In the genomic region with DNA sequence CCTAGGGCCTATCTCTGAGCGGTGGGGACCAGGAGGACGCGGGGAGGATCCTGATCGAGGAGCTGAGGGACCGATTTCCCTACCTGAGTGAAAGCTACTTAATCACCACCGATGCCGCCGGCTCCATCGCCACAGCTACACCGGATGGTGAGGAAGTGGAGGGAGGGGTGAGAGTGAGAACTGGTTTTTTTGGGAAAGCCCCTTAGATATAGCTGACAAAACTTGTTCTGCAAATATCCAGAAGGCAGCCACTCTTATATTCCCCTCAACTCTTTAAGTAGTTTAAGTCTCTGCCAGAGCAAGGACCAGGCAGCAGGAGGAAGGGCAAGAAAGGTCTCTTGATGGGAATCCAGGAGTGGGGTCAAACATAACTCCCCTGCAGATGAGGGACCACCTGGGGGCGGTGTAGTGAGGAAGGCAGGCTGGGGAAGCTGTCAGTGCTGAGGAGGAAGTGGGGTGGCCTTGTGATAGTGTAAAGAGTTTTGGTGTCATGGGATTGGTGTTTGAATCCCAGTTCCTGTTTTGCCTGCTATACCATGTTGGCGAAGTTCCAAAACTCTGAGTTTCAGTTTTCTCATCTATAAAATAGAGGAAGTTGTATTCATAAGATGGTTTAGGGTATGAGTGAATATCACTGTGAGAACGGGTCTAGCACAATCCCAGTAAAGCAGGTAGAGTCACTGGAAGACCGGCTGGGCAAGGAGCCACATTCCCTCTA, we compare ENCODE assay signal across 1 cellular context.
A peak's percentile ranks its signal among the peaks of the same experiment; 100 is the strongest.
TF ChIP-seq lines count a peak whose summit lies in the region.

No MANE protein-coding gene starts in this region.

TF ChIP-seq in GM12878, 131 proteins besides CTCF, POLR2A, EP300 and RAD21 (continued from another document and continues in another):
- TF ChIP-seq, protein P1, sequence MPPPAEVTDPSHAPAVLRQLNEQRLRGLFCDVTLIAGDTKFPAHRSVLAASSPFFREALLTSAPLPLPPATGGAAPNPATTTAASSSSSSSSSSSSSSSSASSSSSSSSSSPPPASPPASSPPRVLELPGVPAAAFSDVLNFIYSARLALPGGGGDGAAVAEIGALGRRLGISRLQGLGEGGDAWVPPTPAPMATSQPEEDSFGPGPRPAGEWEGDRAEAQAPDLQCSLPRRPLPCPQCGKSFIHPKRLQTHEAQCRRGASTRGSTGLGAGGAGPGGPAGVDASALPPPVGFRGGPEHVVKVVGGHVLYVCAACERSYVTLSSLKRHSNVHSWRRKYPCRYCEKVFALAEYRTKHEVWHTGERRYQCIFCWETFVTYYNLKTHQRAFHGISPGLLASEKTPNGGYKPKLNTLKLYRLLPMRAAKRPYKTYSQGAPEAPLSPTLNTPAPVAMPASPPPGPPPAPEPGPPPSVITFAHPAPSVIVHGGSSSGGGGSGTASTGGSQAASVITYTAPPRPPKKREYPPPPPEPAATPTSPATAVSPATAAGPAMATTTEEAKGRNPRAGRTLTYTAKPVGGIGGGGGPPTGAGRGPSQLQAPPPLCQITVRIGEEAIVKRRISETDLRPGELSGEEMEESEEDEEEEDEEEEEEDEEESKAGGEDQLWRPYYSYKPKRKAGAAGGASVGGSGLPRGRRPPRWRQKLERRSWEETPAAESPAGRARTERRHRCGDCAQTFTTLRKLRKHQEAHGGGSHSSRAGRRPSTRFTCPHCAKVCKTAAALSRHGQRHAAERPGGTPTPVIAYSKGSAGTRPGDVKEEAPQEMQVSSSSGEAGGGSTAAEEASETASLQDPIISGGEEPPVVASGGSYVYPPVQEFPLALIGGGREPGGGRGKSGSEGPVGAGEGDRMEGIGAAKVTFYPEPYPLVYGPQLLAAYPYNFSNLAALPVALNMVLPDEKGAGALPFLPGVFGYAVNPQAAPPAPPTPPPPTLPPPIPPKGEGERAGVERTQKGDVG (CRISPR knock-in tag; IDR thresholded peaks at IDR 0.05): no peak
- 0 out of 4 replicates have a peak, but pooled peaks of 1 of the 2 experiments have one; percentile 63 for TF ChIP-seq BHLHE40 (IDR thresholded peaks at IDR 0.05; ENCODE audit: borderline replicate concordance in 1 of 2, low read depth in 2 of 2, low read length in 1 of 2)
- no peak for TF ChIP-seq SRF (IDR thresholded peaks at IDR 0.05; ENCODE audit: low read depth in 2 of 2, low read length in 2 of 2)
- no peak for TF ChIP-seq FOXM1 (IDR thresholded peaks at IDR 0.05; ENCODE audit: low read depth, low read length)
- 0 out of 2 replicates have a peak, but pooled peaks have one; percentile 49 for TF ChIP-seq ZBED1 (IDR thresholded peaks at IDR 0.05; ENCODE audit: borderline replicate concordance)
- TF ChIP-seq RCOR1 (conservative IDR thresholded peaks at IDR 0.05; ENCODE audit: low read depth, low read length): no peak
- TF ChIP-seq TCF12 (IDR thresholded peaks at IDR 0.05; ENCODE audit: low read depth, low read length): 0 out of 2 replicates have a peak, but pooled peaks have one; percentile 10
- no peak for TF ChIP-seq ZSCAN29 (IDR thresholded peaks at IDR 0.05)
- peak; percentile 95 for TF ChIP-seq IKZF1 (conservative IDR thresholded peaks at IDR 0.05)
- no peak for TF ChIP-seq WRNIP1 (IDR thresholded peaks at IDR 0.05; ENCODE audit: borderline replicate concordance, low read depth, low read length)
- TF ChIP-seq GATAD2B (conservative IDR thresholded peaks at IDR 0.05; ENCODE audit: low read depth): 0 out of 2 replicates have a peak, but pooled peaks have one; percentile 46
- TF ChIP-seq, protein P2, sequence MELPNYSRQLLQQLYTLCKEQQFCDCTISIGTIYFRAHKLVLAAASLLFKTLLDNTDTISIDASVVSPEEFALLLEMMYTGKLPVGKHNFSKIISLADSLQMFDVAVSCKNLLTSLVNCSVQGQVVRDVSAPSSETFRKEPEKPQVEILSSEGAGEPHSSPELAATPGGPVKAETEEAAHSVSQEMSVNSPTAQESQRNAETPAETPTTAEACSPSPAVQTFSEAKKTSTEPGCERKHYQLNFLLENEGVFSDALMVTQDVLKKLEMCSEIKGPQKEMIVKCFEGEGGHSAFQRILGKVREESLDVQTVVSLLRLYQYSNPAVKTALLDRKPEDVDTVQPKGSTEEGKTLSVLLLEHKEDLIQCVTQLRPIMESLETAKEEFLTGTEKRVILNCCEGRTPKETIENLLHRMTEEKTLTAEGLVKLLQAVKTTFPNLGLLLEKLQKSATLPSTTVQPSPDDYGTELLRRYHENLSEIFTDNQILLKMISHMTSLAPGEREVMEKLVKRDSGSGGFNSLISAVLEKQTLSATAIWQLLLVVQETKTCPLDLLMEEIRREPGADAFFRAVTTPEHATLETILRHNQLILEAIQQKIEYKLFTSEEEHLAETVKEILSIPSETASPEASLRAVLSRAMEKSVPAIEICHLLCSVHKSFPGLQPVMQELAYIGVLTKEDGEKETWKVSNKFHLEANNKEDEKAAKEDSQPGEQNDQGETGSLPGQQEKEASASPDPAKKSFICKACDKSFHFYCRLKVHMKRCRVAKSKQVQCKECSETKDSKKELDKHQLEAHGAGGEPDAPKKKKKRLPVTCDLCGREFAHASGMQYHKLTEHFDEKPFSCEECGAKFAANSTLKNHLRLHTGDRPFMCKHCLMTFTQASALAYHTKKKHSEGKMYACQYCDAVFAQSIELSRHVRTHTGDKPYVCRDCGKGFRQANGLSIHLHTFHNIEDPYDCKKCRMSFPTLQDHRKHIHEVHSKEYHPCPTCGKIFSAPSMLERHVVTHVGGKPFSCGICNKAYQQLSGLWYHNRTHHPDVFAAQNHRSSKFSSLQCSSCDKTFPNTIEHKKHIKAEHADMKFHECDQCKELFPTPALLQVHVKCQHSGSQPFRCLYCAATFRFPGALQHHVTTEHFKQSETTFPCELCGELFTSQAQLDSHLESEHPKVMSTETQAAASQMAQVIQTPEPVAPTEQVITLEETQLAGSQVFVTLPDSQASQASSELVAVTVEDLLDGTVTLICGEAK (IDR thresholded peaks at IDR 0.05; ENCODE audit: borderline replicate concordance): no peak; the same call in 1 of the 2 replicates
- TF ChIP-seq, protein P3, sequence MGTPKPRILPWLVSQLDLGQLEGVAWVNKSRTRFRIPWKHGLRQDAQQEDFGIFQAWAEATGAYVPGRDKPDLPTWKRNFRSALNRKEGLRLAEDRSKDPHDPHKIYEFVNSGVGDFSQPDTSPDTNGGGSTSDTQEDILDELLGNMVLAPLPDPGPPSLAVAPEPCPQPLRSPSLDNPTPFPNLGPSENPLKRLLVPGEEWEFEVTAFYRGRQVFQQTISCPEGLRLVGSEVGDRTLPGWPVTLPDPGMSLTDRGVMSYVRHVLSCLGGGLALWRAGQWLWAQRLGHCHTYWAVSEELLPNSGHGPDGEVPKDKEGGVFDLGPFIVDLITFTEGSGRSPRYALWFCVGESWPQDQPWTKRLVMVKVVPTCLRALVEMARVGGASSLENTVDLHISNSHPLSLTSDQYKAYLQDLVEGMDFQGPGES (IDR thresholded peaks at IDR 0.05): no peak
- TF ChIP-seq EED (IDR thresholded peaks at IDR 0.05; ENCODE audit: low read depth): peak; percentile 95; the same call in 1 of the 2 replicates
- no peak for TF ChIP-seq ZNF24 (IDR thresholded peaks at IDR 0.05)
- TF ChIP-seq CBX5 (IDR thresholded peaks at IDR 0.05; ENCODE audit: low read depth): no peak
- peak; percentile 20; the same call in 1 of the 2 replicates for TF ChIP-seq CHD2 (IDR thresholded peaks at IDR 0.05; ENCODE audit: borderline replicate concordance, low read depth, low read length)
- TF ChIP-seq, protein P4, sequence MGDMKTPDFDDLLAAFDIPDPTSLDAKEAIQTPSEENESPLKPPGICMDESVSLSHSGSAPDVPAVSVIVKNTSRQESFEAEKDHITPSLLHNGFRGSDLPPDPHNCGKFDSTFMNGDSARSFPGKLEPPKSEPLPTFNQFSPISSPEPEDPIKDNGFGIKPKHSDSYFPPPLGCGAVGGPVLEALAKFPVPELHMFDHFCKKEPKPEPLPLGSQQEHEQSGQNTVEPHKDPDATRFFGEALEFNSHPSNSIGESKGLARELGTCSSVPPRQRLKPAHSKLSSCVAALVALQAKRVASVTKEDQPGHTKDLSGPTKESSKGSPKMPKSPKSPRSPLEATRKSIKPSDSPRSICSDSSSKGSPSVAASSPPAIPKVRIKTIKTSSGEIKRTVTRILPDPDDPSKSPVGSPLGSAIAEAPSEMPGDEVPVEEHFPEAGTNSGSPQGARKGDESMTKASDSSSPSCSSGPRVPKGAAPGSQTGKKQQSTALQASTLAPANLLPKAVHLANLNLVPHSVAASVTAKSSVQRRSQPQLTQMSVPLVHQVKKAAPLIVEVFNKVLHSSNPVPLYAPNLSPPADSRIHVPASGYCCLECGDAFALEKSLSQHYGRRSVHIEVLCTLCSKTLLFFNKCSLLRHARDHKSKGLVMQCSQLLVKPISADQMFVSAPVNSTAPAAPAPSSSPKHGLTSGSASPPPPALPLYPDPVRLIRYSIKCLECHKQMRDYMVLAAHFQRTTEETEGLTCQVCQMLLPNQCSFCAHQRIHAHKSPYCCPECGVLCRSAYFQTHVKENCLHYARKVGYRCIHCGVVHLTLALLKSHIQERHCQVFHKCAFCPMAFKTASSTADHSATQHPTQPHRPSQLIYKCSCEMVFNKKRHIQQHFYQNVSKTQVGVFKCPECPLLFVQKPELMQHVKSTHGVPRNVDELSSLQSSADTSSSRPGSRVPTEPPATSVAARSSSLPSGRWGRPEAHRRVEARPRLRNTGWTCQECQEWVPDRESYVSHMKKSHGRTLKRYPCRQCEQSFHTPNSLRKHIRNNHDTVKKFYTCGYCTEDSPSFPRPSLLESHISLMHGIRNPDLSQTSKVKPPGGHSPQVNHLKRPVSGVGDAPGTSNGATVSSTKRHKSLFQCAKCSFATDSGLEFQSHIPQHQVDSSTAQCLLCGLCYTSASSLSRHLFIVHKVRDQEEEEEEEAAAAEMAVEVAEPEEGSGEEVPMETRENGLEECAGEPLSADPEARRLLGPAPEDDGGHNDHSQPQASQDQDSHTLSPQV (IDR thresholded peaks at IDR 0.05): no peak
- TF ChIP-seq ZZZ3 (IDR thresholded peaks at IDR 0.05; ENCODE audit: control insufficient read depth, insufficient read length, low read depth): no peak
- peak; percentile 71 for TF ChIP-seq POLR2AphosphoS5 (IDR thresholded peaks at IDR 0.05; ENCODE audit: low read length)
- TF ChIP-seq CEBPB (IDR thresholded peaks at IDR 0.05; ENCODE audit: borderline replicate concordance in 1 of 2, low read depth in 2 of 2, low read length in 2 of 2): no peak
- TF ChIP-seq ESRRA (IDR thresholded peaks at IDR 0.05; ENCODE audit: low read length): no peak
- TF ChIP-seq, protein P5, sequence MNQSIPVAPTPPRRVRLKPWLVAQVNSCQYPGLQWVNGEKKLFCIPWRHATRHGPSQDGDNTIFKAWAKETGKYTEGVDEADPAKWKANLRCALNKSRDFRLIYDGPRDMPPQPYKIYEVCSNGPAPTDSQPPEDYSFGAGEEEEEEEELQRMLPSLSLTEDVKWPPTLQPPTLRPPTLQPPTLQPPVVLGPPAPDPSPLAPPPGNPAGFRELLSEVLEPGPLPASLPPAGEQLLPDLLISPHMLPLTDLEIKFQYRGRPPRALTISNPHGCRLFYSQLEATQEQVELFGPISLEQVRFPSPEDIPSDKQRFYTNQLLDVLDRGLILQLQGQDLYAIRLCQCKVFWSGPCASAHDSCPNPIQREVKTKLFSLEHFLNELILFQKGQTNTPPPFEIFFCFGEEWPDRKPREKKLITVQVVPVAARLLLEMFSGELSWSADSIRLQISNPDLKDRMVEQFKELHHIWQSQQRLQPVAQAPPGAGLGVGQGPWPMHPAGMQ (IDR thresholded peaks at IDR 0.05; ENCODE audit: borderline replicate concordance): no peak
- TF ChIP-seq LARP7 (IDR thresholded peaks at IDR 0.05): no peak
- no peak for TF ChIP-seq MTA3 (IDR thresholded peaks at IDR 0.05; ENCODE audit: borderline replicate concordance, low read length)
- no peak for TF ChIP-seq ZNF384 (IDR thresholded peaks at IDR 0.05; ENCODE audit: borderline replicate concordance, low read depth, low read length)
- TF ChIP-seq, protein P6, sequence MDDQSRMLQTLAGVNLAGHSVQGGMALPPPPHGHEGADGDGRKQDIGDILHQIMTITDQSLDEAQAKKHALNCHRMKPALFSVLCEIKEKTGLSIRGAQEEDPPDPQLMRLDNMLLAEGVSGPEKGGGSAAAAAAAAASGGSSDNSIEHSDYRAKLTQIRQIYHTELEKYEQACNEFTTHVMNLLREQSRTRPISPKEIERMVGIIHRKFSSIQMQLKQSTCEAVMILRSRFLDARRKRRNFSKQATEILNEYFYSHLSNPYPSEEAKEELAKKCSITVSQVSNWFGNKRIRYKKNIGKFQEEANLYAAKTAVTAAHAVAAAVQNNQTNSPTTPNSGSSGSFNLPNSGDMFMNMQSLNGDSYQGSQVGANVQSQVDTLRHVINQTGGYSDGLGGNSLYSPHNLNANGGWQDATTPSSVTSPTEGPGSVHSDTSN (IDR thresholded peaks at IDR 0.05; ENCODE audit: insufficient replicate concordance, low read depth, low read length): peak; percentile 32
- TF ChIP-seq HCFC1 (IDR thresholded peaks at IDR 0.05; ENCODE audit: low read length): no peak
- TF ChIP-seq TCF7 (IDR thresholded peaks at IDR 0.05; ENCODE audit: borderline replicate concordance): no peak
- no peak for TF ChIP-seq ZNF622 (IDR thresholded peaks at IDR 0.05)
- no peak for TF ChIP-seq CBX3 (IDR thresholded peaks at IDR 0.05; ENCODE audit: borderline replicate concordance, low read depth)
- TF ChIP-seq, protein P7, sequence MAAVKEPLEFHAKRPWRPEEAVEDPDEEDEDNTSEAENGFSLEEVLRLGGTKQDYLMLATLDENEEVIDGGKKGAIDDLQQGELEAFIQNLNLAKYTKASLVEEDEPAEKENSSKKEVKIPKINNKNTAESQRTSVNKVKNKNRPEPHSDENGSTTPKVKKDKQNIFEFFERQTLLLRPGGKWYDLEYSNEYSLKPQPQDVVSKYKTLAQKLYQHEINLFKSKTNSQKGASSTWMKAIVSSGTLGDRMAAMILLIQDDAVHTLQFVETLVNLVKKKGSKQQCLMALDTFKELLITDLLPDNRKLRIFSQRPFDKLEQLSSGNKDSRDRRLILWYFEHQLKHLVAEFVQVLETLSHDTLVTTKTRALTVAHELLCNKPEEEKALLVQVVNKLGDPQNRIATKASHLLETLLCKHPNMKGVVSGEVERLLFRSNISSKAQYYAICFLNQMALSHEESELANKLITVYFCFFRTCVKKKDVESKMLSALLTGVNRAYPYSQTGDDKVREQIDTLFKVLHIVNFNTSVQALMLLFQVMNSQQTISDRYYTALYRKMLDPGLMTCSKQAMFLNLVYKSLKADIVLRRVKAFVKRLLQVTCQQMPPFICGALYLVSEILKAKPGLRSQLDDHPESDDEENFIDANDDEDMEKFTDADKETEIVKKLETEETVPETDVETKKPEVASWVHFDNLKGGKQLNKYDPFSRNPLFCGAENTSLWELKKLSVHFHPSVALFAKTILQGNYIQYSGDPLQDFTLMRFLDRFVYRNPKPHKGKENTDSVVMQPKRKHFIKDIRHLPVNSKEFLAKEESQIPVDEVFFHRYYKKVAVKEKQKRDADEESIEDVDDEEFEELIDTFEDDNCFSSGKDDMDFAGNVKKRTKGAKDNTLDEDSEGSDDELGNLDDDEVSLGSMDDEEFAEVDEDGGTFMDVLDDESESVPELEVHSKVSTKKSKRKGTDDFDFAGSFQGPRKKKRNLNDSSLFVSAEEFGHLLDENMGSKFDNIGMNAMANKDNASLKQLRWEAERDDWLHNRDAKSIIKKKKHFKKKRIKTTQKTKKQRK (IDR thresholded peaks at IDR 0.05; ENCODE audit: low read depth, low read length): no peak
- TF ChIP-seq FOXK2 (IDR thresholded peaks at IDR 0.05): no peak
- no peak for TF ChIP-seq BACH1 (IDR thresholded peaks at IDR 0.05; ENCODE audit: borderline replicate concordance)
- TF ChIP-seq ASH2L (IDR thresholded peaks at IDR 0.05; ENCODE audit: borderline replicate concordance, low read depth): no peak
- TF ChIP-seq RB1 (IDR thresholded peaks at IDR 0.05; ENCODE audit: borderline replicate concordance): no peak
- TF ChIP-seq GABPA (IDR thresholded peaks at IDR 0.05; ENCODE audit: low read depth): no peak
- no peak for TF ChIP-seq SREBF2 (IDR thresholded peaks at IDR 0.05; ENCODE audit: low read length)
- peak; percentile 69 for TF ChIP-seq RAD51 (IDR thresholded peaks at IDR 0.05)
